Comparison of ENCODE assay signal across 8 cellular contexts in the genomic region with DNA sequence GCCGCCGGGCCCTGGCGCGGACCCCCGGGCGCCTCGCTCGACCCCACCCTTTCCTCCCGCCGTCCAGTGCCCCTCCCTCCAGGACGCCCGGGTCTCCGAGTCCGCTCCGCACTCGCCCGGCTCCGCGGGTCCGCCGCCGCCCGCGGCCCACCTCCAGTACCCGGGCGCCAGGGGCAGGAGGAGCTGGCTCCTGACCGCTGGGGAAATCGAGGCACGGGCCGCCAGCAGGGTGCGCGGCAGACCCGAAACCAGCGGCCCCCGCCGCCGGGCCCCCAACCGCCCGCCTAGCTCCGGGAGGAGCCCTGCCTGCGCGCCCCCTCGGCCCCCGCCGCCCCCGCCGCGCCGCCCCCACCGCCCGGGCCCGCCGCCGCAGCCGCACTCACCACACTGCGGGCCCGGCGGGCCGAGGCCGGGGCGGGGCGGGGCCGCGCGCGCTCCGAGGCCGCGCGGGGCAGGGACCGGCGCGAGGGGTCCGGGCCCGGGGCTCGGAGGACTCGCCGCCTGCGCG. TPM values are rescaled to one million over a fixed set of nuclear protein-coding genes. Genes with fewer than 3 reads are reported as not detected.
DNase-seq lines count a peak whose midpoint lies in the region; ATAC-seq and TF ChIP-seq lines count a peak whose summit lies in the region.

No MANE protein-coding gene starts in this region.

- H3K9me3 ChIP-seq in liver (ENCODE audit: control insufficient read depth in 4 of 4, low read length in 3 of 4) = no peaks in the 10 kb centered on the region
- H3K9me3 ChIP-seq in uterus = no peaks in the 10 kb centered on the region

- no peak for TF ChIP-seq RAD21 in liver (IDR thresholded peaks at IDR 0.05)

- peak overlapping the region; percentile 63 to 93 (median 75) for H3K4me3 ChIP-seq in liver (ENCODE audit: low read depth in 1 of 3, low read length in 3 of 3)
- H3K4me3 ChIP-seq in uterus = peak overlapping the region; percentile 60 to 90

- ATAC-seq in HG03196 (IDR thresholded peaks at IDR 0.05; ENCODE audit: unreplicated experiment) = peak; percentile 8

- H3K27me3 ChIP-seq in liver (ENCODE audit: control insufficient read depth in 4 of 4, insufficient read depth in 4 of 4, low read length in 3 of 4) (no peaks in the 10 kb centered on the region), uterus (no peaks in the 10 kb centered on the region)

- H3K27ac ChIP-seq in angular gyrus (ENCODE audit: low read depth, low read length) (peak overlapping the region; percentile 84), liver (ENCODE audit: low read depth in 1 of 2, low read length in 2 of 2) (peak overlapping the region; percentile 91 to 96), uterus (peak overlapping the region; percentile 88 to 93)

- H3K36me3 ChIP-seq in liver (ENCODE audit: control insufficient read depth in 4 of 4, insufficient read depth in 3 of 4, low read depth in 1 of 4, low read length in 3 of 4) (peaks cover 0 to 4% (median under 1%) of the 10 kb centered on the region in 4 donors), uterus (no peaks in the 10 kb centered on the region)

- no peak for TF ChIP-seq POLR2A in uterus (IDR thresholded peaks at IDR 0.05)

- intact Hi-C loops in uterus (cut with DNase I; ENCODE audit: low total_unique reads) = no loop called here

- DNase-seq in activated effector memory CD4-positive, alpha-beta T cell treated with anti-CD3 and anti-CD28 coated beads, Interleukin-2, amount 50 U/mL, for 16 hours = peak; percentile 76
- no peak for DNase-seq in activated effector memory CD4-positive, alpha-beta T cell treated with Interleukin-2 at 50 U/mL for 16 hours
- peak in 1 of 2 donors; percentile 46 for DNase-seq in uterus
- DNase-seq in NCI-H146 treated with DMSO at 0.1 percent for 48 hours (lab: John Stamatoyannopoulos, UW; ENCODE audit: unreplicated experiment) = no peak
- DNase-seq in A172 (ENCODE audit: low spot score) = no peak

- H3K4me1 ChIP-seq in liver (ENCODE audit: control insufficient read depth in 4 of 4, insufficient read depth in 4 of 4, low read length in 3 of 4) (peaks cover 30 to 69% (median 46%) of the 10 kb centered on the region in 4 donors), uterus (peaks cover 4 to 30% of the 10 kb centered on the region in 2 donors)

- peak overlapping the region; percentile 55 to 86 for H3K9ac ChIP-seq in liver (ENCODE audit: low read depth in 1 of 2, low read length in 2 of 2)

- TF ChIP-seq CTCF in liver (IDR thresholded peaks at IDR 0.05; ENCODE audit: low read depth, low read length, missing input control) = no peak
- no peak for TF ChIP-seq CTCF in uterus (IDR thresholded peaks at IDR 0.05)

- under 1% methylated on average over 80 of the region's 80 CpGs for WGBS in liver

TF ChIP-seq in liver, 16 proteins besides CTCF, POLR2A, EP300 and RAD21:
- TF ChIP-seq RXRA (IDR thresholded peaks at IDR 0.05) = no peak
- TF ChIP-seq, protein P1, sequence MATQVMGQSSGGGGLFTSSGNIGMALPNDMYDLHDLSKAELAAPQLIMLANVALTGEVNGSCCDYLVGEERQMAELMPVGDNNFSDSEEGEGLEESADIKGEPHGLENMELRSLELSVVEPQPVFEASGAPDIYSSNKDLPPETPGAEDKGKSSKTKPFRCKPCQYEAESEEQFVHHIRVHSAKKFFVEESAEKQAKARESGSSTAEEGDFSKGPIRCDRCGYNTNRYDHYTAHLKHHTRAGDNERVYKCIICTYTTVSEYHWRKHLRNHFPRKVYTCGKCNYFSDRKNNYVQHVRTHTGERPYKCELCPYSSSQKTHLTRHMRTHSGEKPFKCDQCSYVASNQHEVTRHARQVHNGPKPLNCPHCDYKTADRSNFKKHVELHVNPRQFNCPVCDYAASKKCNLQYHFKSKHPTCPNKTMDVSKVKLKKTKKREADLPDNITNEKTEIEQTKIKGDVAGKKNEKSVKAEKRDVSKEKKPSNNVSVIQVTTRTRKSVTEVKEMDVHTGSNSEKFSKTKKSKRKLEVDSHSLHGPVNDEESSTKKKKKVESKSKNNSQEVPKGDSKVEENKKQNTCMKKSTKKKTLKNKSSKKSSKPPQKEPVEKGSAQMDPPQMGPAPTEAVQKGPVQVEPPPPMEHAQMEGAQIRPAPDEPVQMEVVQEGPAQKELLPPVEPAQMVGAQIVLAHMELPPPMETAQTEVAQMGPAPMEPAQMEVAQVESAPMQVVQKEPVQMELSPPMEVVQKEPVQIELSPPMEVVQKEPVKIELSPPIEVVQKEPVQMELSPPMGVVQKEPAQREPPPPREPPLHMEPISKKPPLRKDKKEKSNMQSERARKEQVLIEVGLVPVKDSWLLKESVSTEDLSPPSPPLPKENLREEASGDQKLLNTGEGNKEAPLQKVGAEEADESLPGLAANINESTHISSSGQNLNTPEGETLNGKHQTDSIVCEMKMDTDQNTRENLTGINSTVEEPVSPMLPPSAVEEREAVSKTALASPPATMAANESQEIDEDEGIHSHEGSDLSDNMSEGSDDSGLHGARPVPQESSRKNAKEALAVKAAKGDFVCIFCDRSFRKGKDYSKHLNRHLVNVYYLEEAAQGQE (IDR thresholded peaks at IDR 0.05) = no peak
- TF ChIP-seq, protein P2, sequence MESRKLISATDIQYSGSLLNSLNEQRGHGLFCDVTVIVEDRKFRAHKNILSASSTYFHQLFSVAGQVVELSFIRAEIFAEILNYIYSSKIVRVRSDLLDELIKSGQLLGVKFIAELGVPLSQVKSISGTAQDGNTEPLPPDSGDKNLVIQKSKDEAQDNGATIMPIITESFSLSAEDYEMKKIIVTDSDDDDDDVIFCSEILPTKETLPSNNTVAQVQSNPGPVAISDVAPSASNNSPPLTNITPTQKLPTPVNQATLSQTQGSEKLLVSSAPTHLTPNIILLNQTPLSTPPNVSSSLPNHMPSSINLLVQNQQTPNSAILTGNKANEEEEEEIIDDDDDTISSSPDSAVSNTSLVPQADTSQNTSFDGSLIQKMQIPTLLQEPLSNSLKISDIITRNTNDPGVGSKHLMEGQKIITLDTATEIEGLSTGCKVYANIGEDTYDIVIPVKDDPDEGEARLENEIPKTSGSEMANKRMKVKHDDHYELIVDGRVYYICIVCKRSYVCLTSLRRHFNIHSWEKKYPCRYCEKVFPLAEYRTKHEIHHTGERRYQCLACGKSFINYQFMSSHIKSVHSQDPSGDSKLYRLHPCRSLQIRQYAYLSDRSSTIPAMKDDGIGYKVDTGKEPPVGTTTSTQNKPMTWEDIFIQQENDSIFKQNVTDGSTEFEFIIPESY (IDR thresholded peaks at IDR 0.05) = no peak
- no peak for TF ChIP-seq FOXA2 (IDR thresholded peaks at IDR 0.05)
- TF ChIP-seq, protein P3, sequence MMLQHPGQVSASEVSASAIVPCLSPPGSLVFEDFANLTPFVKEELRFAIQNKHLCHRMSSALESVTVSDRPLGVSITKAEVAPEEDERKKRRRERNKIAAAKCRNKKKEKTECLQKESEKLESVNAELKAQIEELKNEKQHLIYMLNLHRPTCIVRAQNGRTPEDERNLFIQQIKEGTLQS (IDR thresholded peaks at IDR 0.05) = no peak
- TF ChIP-seq EGR1 (IDR thresholded peaks at IDR 0.05; ENCODE audit: low read depth in 2 of 2) = no peak
- TF ChIP-seq NR2F2 (IDR thresholded peaks at IDR 0.05) = no peak
- TF ChIP-seq, protein P4, sequence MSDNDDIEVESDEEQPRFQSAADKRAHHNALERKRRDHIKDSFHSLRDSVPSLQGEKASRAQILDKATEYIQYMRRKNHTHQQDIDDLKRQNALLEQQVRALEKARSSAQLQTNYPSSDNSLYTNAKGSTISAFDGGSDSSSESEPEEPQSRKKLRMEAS (IDR thresholded peaks at IDR 0.05) = no peak
- no peak for TF ChIP-seq GABPA (IDR thresholded peaks at IDR 0.05 in 1 of 2, conservative IDR thresholded peaks at IDR 0.05 in 1 of 2)
- no peak for TF ChIP-seq TAF1 (conservative IDR thresholded peaks at IDR 0.05)
- no peak for TF ChIP-seq SP1 (IDR thresholded peaks at IDR 0.05)
- no peak for TF ChIP-seq JUND (IDR thresholded peaks at IDR 0.05)
- TF ChIP-seq HNF4G (IDR thresholded peaks at IDR 0.05) = no peak
- TF ChIP-seq YY1 (IDR thresholded peaks at IDR 0.05) = no peak
- no peak for TF ChIP-seq HNF4A (conservative IDR thresholded peaks at IDR 0.05)
- no peak for TF ChIP-seq FOXA1 (IDR thresholded peaks at IDR 0.05)
TF ChIP-seq in liver: peak in this region for 0.

RNA-seq across cellular contexts. Expression of a gene that starts 0.3 kb away (rescaled TPM):
- total RNA-seq in liver (10 to 100 TPM; 11.7 to 17.0 TPM), uterus (10 to 100 TPM in 3 of 4 donors, 1 to 10 TPM in 1; 9.7 to 23.1 (median 12.7) TPM)
- polyA plus RNA-seq in liver = 1 to 10 TPM; 3.0 to 6.1 TPM
- 30.1 and 37.6 TPM in 2 replicates for total RNA-seq in A172 (2014; rRNA removed; shearing (Covaris generic))

RNA-seq across cellular contexts. Expression of a gene that starts 9.2 kb away (rescaled TPM):
- total RNA-seq in liver (10 to 100 TPM; 13.5 to 16.5 TPM), uterus (10 to 100 TPM in 3 of 4 donors, under 1 TPM in 1; 0.77 to 87.1 (median 14.6) TPM)
- polyA plus RNA-seq in liver = 1 to 10 TPM; 7.1 to 9.4 TPM
- 34.9 and 47.0 TPM in 2 replicates for total RNA-seq in A172 (2014; rRNA removed; shearing (Covaris generic))

RNA-seq across cellular contexts. Expression of a gene that starts 9.9 kb away (rescaled TPM):
- total RNA-seq in liver (10 to 100 TPM; 10.4 to 14.1 TPM), uterus (10 to 100 TPM in 2 of 4 donors, 1 to 10 TPM in 2; 4.2 to 81.5 (median 8.1) TPM)
- polyA plus RNA-seq in liver = 1 to 10 TPM; 5.0 to 5.1 TPM
- 70.2 and 84.1 TPM in 2 replicates for total RNA-seq in A172 (2014; rRNA removed; shearing (Covaris generic))

RNA-seq across cellular contexts. Expression of a gene that starts 16.0 kb away (rescaled TPM):
- 100 to 1,000 TPM in 1 of 2 donors, 10 to 100 TPM in 1; 86.0 to 101 TPM for total RNA-seq in liver
- polyA plus RNA-seq in liver = 10 to 100 TPM; 63.9 to 90.9 TPM
- 10 to 100 TPM in 3 of 4 donors, 1 to 10 TPM in 1; 4.1 to 27.7 (median 18.8) TPM for total RNA-seq in uterus
- 93.8 and 108 TPM in 2 replicates for total RNA-seq in A172 (2014; rRNA removed; shearing (Covaris generic))

RNA-seq across cellular contexts. Expression of a gene that starts 19.8 kb away (rescaled TPM):
- not detected for total RNA-seq in liver
- not detected for polyA plus RNA-seq in liver
- not detected for total RNA-seq in uterus
- total RNA-seq in A172 (2014; rRNA removed; shearing (Covaris generic)) = not detected in 2 replicates
